Comparison of ENCODE assay signal across 9 cellular contexts in genomic region chr10:59337254-59337653, GRCh38. TPM values are rescaled to one million over a fixed set of nuclear protein-coding genes. Genes with fewer than 3 reads are reported as not detected.
DNase-seq lines count a peak whose midpoint lies in the region; TF ChIP-seq lines count a peak whose summit lies in the region.
"Had no signal": no experiment of that assay in that cellular context is flagged by ENCODE, and none has a peak within 500 bp of the region (broad histone marks: within the 10 kb centered on the region; RNA-seq: fewer than 3 reads in every experiment).

No MANE protein-coding gene starts in this region.

- intact Hi-C loops in left ventricle myocardium inferior (cut with micrococcal nuclease): no loop called here

- no peaks in the 10 kb centered on the region for H3K27me3 ChIP-seq in left ventricle myocardium inferior (ENCODE audit: low read depth)
- H3K27me3 ChIP-seq in effector memory CD4-positive, alpha-beta T cell (replicated peaks; ENCODE audit: control insufficient read depth, insufficient read depth, low read length, poor library complexity, severe bottlenecking): no peaks in the 10 kb centered on the region

- no peak for TF ChIP-seq CTCF in left ventricle myocardium inferior (IDR thresholded peaks at IDR 0.05; ENCODE audit: borderline replicate concordance)
- no peak for TF ChIP-seq CTCF in retinal pigment epithelial cell (conservative IDR thresholded peaks at IDR 0.05; ENCODE audit: low read depth, low read length)

- no peak overlapping the region for H3K4me3 ChIP-seq in left ventricle myocardium inferior
- H3K4me3 ChIP-seq in retinal pigment epithelial cell (ENCODE audit: low read length): no peak overlapping the region
- H3K4me3 ChIP-seq in effector memory CD4-positive, alpha-beta T cell (ENCODE audit: insufficient read depth, low read depth, low read length, poor library complexity, severe bottlenecking): no peak overlapping the region

- H3K36me3 ChIP-seq in left ventricle myocardium inferior: no peaks in the 10 kb centered on the region
- no peaks in the 10 kb centered on the region for H3K36me3 ChIP-seq in effector memory CD4-positive, alpha-beta T cell (ENCODE audit: control insufficient read depth, insufficient read depth, low read length)

- H3K9me3 ChIP-seq in left ventricle myocardium inferior (replicated peaks): no peaks in the 10 kb centered on the region
- no peaks in the 10 kb centered on the region for H3K9me3 ChIP-seq in effector memory CD4-positive, alpha-beta T cell (ENCODE audit: control insufficient read depth, low read length)

- peaks cover 29% of the 10 kb centered on the region for H3K4me1 ChIP-seq in left ventricle myocardium inferior
- H3K4me1 ChIP-seq in effector memory CD4-positive, alpha-beta T cell (ENCODE audit: control insufficient read depth, insufficient read depth, low read length, poor library complexity, severe bottlenecking): no peaks in the 10 kb centered on the region

- DNase-seq in GM03348 (ENCODE audit: low spot score) (peak; percentile 52), anterior cingulate cortex (lab: John Stamatoyannopoulos, UW) (peak in 49 of 58 donors; percentile 11 to 84 (median 51)), left ventricle myocardium inferior (no peak), retinal pigment epithelial cell (ENCODE audit: low read depth) (peak; percentile 96), T-helper 9 cell (no peak), COLO668 (lab: John Stamatoyannopoulos, UW; ENCODE audit: unreplicated experiment) (no peak)
- no peak for DNase-seq in effector memory CD4-positive, alpha-beta T cell
- no peak for DNase-seq in activated naive CD4-positive, alpha-beta T cell (lab: John Stamatoyannopoulos, UW)

- H3K27ac ChIP-seq in left ventricle myocardium inferior (replicated peaks): peak overlapping the region; percentile 78
- no peak overlapping the region for H3K27ac ChIP-seq in effector memory CD4-positive, alpha-beta T cell (ENCODE audit: insufficient read depth, low read length, poor library complexity, severe bottlenecking)
- H3K27ac ChIP-seq: HL-60 had no signal

RNA-seq across cellular contexts. Expression of gene FAM13C, which starts 25.1 kb away (rescaled TPM):
- total RNA-seq in left ventricle myocardium inferior: 5.2 TPM

Comparison
In these comparisons a context has a peak if more than half of its experiments do, and no peak if none do; other contexts are left out.
1. DNase-seq: peak in GM03348 (single experiment), anterior cingulate cortex (49 of 58) and retinal pigment epithelial cell (single experiment); none in left ventricle myocardium inferior (single experiment), T-helper 9 cell (single experiment), COLO668 (single experiment), effector memory CD4-positive, alpha-beta T cell (0 of 3) and activated naive CD4-positive, alpha-beta T cell (0 of 4).